9 cellular contexts compared by ENCODE assay signal in genomic region chr1:154878371-154879355, GRCh38. TPM values are rescaled to one million over a fixed set of nuclear protein-coding genes. Genes with fewer than 3 reads are reported as not detected.
DNase-seq lines count a peak whose midpoint lies in the region; TF ChIP-seq lines count a peak whose summit lies in the region.
"Had no signal": no experiment of that assay in that cellular context is flagged by ENCODE, and none has a peak within 500 bp of the region (broad histone marks: within the 10 kb centered on the region; RNA-seq: fewer than 3 reads in every experiment).

No MANE protein-coding gene starts in this region.

- no peaks in the 10 kb centered on the region for H3K9me3 ChIP-seq in parathyroid adenoma (ENCODE audit: control insufficient read depth, low read length)
- H3K9me3 ChIP-seq: BLaER1 treated with 17β-estradiol and CSF1 and Interleukin-3, amounts not matched to agents 10 nM and 100 nM had no signal

- H3K79me2 ChIP-seq in parathyroid adenoma: no peaks in the 10 kb centered on the region

- H3K4me3 ChIP-seq in parathyroid adenoma (ENCODE audit: low read depth, low read length): no peak overlapping the region
- H3K4me3 ChIP-seq: BLaER1 treated with 17β-estradiol and CSF1 and Interleukin-3, amounts not matched to agents 10 nM and 100 nM had no signal

- no peaks in the 10 kb centered on the region for H3K4me1 Mint-ChIP-seq in type B pancreatic cell (ENCODE audit: unreplicated experiment)

- H3K36me3 ChIP-seq in parathyroid adenoma (ENCODE audit: control insufficient read depth, insufficient read depth, low read length): no peaks in the 10 kb centered on the region
- H3K36me3 ChIP-seq: BLaER1 treated with 17β-estradiol and CSF1 and Interleukin-3, amounts not matched to agents 10 nM and 100 nM had no signal

- no peak overlapping the region for H3K4me3 Mint-ChIP-seq in type B pancreatic cell

- H2AFZ ChIP-seq in parathyroid adenoma: no peak overlapping the region

- no peak overlapping the region for H3K27ac Mint-ChIP-seq in type B pancreatic cell

- no peaks in the 10 kb centered on the region for H3K27me3 ChIP-seq in parathyroid adenoma (ENCODE audit: control insufficient read depth, insufficient read depth, low read length)
- H3K27me3 ChIP-seq: BLaER1 treated with 17β-estradiol and CSF1 and Interleukin-3, amounts not matched to agents 10 nM and 100 nM had no signal

- no peaks in the 10 kb centered on the region for H3K36me3 Mint-ChIP-seq in type B pancreatic cell

- in situ Hi-C loops in SK-MEL-5 (cut with HindIII; ENCODE audit: low pct_unique_long_range_greater_than_20kb, low sequenced_read_pairs): no loop called here

- no peak overlapping the region for H3K4me2 ChIP-seq in parathyroid adenoma (ENCODE audit: low read length)
- H3K4me2 ChIP-seq: BLaER1 treated with 17β-estradiol and CSF1 and Interleukin-3, amounts not matched to agents 10 nM and 100 nM had no signal

- H3K9me3 Mint-ChIP-seq in type B pancreatic cell: no peaks in the 10 kb centered on the region

- no peak overlapping the region for H3K9ac ChIP-seq in parathyroid adenoma
- H3K9ac ChIP-seq: BLaER1 treated with 17β-estradiol and CSF1 and Interleukin-3, amounts not matched to agents 10 nM and 100 nM had no signal

- peaks cover 19% of the 10 kb centered on the region for H3K27me3 Mint-ChIP-seq in type B pancreatic cell

- DNase-seq in NCI-H2029 (lab: John Stamatoyannopoulos, UW) (peak; percentile 50), NCI-H2029 treated with DMSO at 0.1 percent for 48 hours (lab: John Stamatoyannopoulos, UW) (no peak), M059J (ENCODE audit: low read depth) (peak; percentile 57), SK-MEL-5 (ENCODE audit: low read depth, low spot score) (peak; percentile 85), glomerular visceral epithelial cell (ENCODE audit: extremely low spot score) (peak; percentile 69), type B pancreatic cell (ENCODE audit: extremely low spot score, unreplicated experiment) (peak; percentile 87)
- peak; percentile 52 for DNase-seq in activated gamma-delta T cell treated with anti-CD3 and anti-CD28 coated beads, Interleukin-2, amount 50 U/mL, for 16 hours (ENCODE audit: low read depth)

- no peaks in the 10 kb centered on the region for H3K4me1 ChIP-seq in parathyroid adenoma
- H3K4me1 ChIP-seq: BLaER1 treated with 17β-estradiol and CSF1 and Interleukin-3, amounts not matched to agents 10 nM and 100 nM had no signal

- no peak overlapping the region for H3K27ac ChIP-seq in parathyroid adenoma
- H3K27ac ChIP-seq: BLaER1 treated with 17β-estradiol and CSF1 and Interleukin-3, amounts not matched to agents 10 nM and 100 nM had no signal

- TF ChIP-seq CTCF in parathyroid adenoma (IDR thresholded peaks at IDR 0.05) (peak; percentile 59), type B pancreatic cell (conservative IDR thresholded peaks at IDR 0.05) (peak; percentile 96)

RNA-seq across cellular contexts. Expression of gene KCNN3, which starts 8.6 kb away (rescaled TPM):
- 0.37 TPM in 1 of 2 replicates, not detected in the other for total RNA-seq in M059J (2014; rRNA removed; shearing (Covaris generic))
- total RNA-seq in SK-MEL-5 (2014; rRNA removed; shearing (Covaris generic)): 0.03 TPM in 1 of 2 replicates, not detected in the other
- polyA plus RNA-seq in SK-MEL-5 (2015; cell fraction: cytosol; rRNA removed): 0.03 and 0.06 TPM in 2 replicates
- polyA plus RNA-seq in SK-MEL-5 (2015; cell fraction: nucleus; rRNA removed): 0.11 and 0.15 TPM in 2 replicates
- 0.45 and 3.8 TPM in 2 replicates for total RNA-seq in type B pancreatic cell (ENCODE audit: low replicate concordance)

RNA-seq across cellular contexts. Expression of gene PMVK, which starts 57.9 kb away (rescaled TPM):
- total RNA-seq in M059J (2014; rRNA removed; shearing (Covaris generic)): 5.5 and 6.2 TPM in 2 replicates
- total RNA-seq in SK-MEL-5 (2014; rRNA removed; shearing (Covaris generic)): 10.4 and 19.0 TPM in 2 replicates
- polyA plus RNA-seq in SK-MEL-5 (2015; cell fraction: cytosol; rRNA removed): 55.1 and 55.2 TPM in 2 replicates
- polyA plus RNA-seq in SK-MEL-5 (2015; cell fraction: nucleus; rRNA removed): 9.6 and 16.8 TPM in 2 replicates
- 30.3 and 46.2 TPM in 2 replicates for total RNA-seq in type B pancreatic cell (ENCODE audit: low replicate concordance)
